ENCODE assay signal across 9 cellular contexts in the genomic region with DNA sequence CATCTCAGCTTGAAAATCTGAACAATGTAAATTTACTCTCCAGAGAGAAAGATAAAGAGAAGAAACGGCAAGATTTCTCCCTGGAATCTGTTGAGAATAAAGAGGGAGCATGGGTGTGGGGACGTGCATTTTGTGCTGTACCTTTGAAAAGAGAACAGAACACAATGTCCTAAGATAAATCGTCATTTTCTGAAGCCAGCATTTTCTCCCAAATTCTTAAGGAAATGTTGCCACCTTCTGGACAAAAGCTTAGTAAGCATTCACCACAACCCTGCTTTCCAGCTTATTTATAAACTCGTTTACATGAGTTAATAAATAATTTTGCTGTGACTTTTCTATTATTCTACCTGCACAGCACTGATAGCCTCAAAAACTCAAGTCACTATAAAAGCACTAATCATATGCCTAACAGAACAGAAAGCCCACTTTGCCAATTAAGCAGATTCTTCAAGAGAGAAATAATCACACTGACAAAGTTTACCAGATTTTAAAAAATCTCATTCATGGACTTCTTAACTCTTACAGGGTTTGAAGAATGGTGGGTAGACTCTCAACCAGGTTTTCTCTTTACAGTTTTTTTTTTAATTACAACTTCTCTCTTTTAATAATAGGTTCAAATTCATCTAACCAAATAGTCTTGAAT.
DNase-seq lines count a peak whose midpoint lies in the region; ATAC-seq, FAIRE-seq and TF ChIP-seq lines count a peak whose summit lies in the region.
"Had no signal": no experiment of that assay in that cellular context is flagged by ENCODE, and none has a peak within 500 bp of the region (broad histone marks: within the 10 kb centered on the region; RNA-seq: fewer than 3 reads in every experiment).

No MANE protein-coding gene starts in this region.

- DNase-seq in A172 (ENCODE audit: low spot score) (peak; percentile 27), GM18507 (ENCODE audit: extremely low spot score, insufficient read length, low read depth) (peak; percentile 14), NCI-H748 (lab: John Stamatoyannopoulos, UW; ENCODE audit: unreplicated experiment) (peak; percentile 94), choroid plexus epithelial cell (ENCODE audit: low read depth) (peak; percentile 83), midbrain (lab: John Stamatoyannopoulos, UW) (peak; percentile 79)
- no peak for DNase-seq in activated naive CD4-positive, alpha-beta T cell treated with Interleukin-2 at 50 U/mL for 16 hours
- DNase-seq in activated naive CD4-positive, alpha-beta T cell treated with anti-CD3 and anti-CD28 coated beads, Interleukin-2, amount 50 U/mL, for 16 hours = no peak

- H3K4me3 ChIP-seq in choroid plexus epithelial cell (ENCODE audit: low read depth, low read length) = no peak overlapping the region

- peak; percentile 57 for ATAC-seq in HG03558 (IDR thresholded peaks at IDR 0.05; ENCODE audit: extremely low read depth, unreplicated experiment)
- ATAC-seq: stimulated activated effector memory CD8-positive, alpha-beta T cell treated with anti-CD3 and anti-CD28 coated beads, Interleukin-12 subunit alpha, Interleukin-12 subunit beta, amount 100 ng/mL, for 72 hours had no signal

- TF ChIP-seq CTCF in choroid plexus epithelial cell (conservative IDR thresholded peaks at IDR 0.05; ENCODE audit: low read depth, low read length) = peak; percentile 74

- peak; percentile 67 for FAIRE-seq in GM18507 (lab: Jason Lieb, UNC)

Comparison
In these comparisons a context has a peak if more than half of its experiments do, and no peak if none do; other contexts are left out.
1. DNase-seq: peak in A172 (single experiment), GM18507 (single experiment), NCI-H748 (single experiment), choroid plexus epithelial cell (single experiment) and midbrain (single experiment); none in activated naive CD4-positive, alpha-beta T cell treated with Interleukin-2 at 50 U/mL for 16 hours (single experiment) and activated naive CD4-positive, alpha-beta T cell treated with anti-CD3 and anti-CD28 coated beads, Interleukin-2, amount 50 U/mL, for 16 hours (single experiment).